In genomic region chr16:80852261-80852872, GRCh38 we compare ENCODE assay signal across 10 cellular contexts. TPM values are rescaled to one million over a fixed set of nuclear protein-coding genes. Genes with fewer than 3 reads are reported as not detected.
A peak's percentile ranks its signal among the peaks of the same experiment; 100 is the strongest.
DNase-seq lines count a peak whose midpoint lies in the region; ATAC-seq, FAIRE-seq and TF ChIP-seq lines count a peak whose summit lies in the region.
"Had no signal": no experiment of that assay in that cellular context is flagged by ENCODE, and none has a peak within 500 bp of the region (broad histone marks: within the 10 kb centered on the region; RNA-seq: fewer than 3 reads in every experiment).

No MANE protein-coding gene starts in this region.

- H3K14ac ChIP-seq in H1 (ENCODE audit: insufficient read length): no peak overlapping the region

- no peak overlapping the region for H4K8ac ChIP-seq in H1 (ENCODE audit: extremely low read depth, insufficient read depth, low read length)

- TF ChIP-seq RAD21 in H1 (IDR thresholded peaks at IDR 0.05 in 1 of 2, conservative IDR thresholded peaks at IDR 0.05 in 1 of 2; ENCODE audit: low read depth in 2 of 2, low read length in 2 of 2): peak; percentile 45 to 53

- H2BK12ac ChIP-seq in H1 (ENCODE audit: low read depth, low read length): no peak overlapping the region; the same call in 1 of the 2 replicates

- H3K4me1 ChIP-seq in H1 (replicated peaks in 1 of 4; ENCODE audit: control insufficient read depth in 3 of 4, insufficient read depth in 4 of 4, low read length in 3 of 4): no peaks in the 10 kb centered on the region
- H3K4me1 ChIP-seq in pancreas: no peaks in the 10 kb centered on the region
- H3K4me1 ChIP-seq: BLaER1 treated with 17β-estradiol and CSF1 and Interleukin-3, amounts not matched to agents 10 nM and 100 nM; SJSA1 had no signal

- no peak overlapping the region for H3K56ac ChIP-seq in H1 (replicated peaks; ENCODE audit: insufficient read length, low read depth, low read length)

- H3K27ac ChIP-seq in H1 (ENCODE audit: low read depth, low read length): no peak overlapping the region
- H3K27ac ChIP-seq in pancreas: no peak overlapping the region
- H3K27ac ChIP-seq: BLaER1 treated with 17β-estradiol and CSF1 and Interleukin-3, amounts not matched to agents 10 nM and 100 nM; SJSA1 had no signal

- H3K4me2 ChIP-seq in H1 (ENCODE audit: insufficient read depth in 1 of 2, low read depth in 2 of 2, low read length in 2 of 2): no peak overlapping the region
- H3K4me2 ChIP-seq: BLaER1 treated with 17β-estradiol and CSF1 and Interleukin-3, amounts not matched to agents 10 nM and 100 nM had no signal

- no peak overlapping the region for H2BK20ac ChIP-seq in H1 (ENCODE audit: low read length)

- H2AFZ ChIP-seq in H1 (ENCODE audit: low read length): no peak overlapping the region

- no peak overlapping the region for H2BK120ac ChIP-seq in H1 (replicated peaks; ENCODE audit: low read depth, low read length)

- FAIRE-seq in H1 (lab: Jason Lieb, UNC) (no peak), pancreas (lab: Jason Lieb, UNC) (no peak)

- H3K27me3 ChIP-seq in H1 (replicated peaks in 1 of 4; ENCODE audit: control insufficient read depth in 3 of 4, extremely low read depth in 1 of 4, insufficient read depth in 3 of 4, low read length in 3 of 4) (no peaks in the 10 kb centered on the region), pancreas (no peaks in the 10 kb centered on the region)
- H3K27me3 ChIP-seq: BLaER1 treated with 17β-estradiol and CSF1 and Interleukin-3, amounts not matched to agents 10 nM and 100 nM; SJSA1 had no signal

- H2BK5ac ChIP-seq in H1 (ENCODE audit: low read depth, low read length): no peak overlapping the region

- POLR2A ChIA-PET in H1 (lab: Charles Lee; ENCODE audit: partially characterized antibody): no interaction called here

- H3K4me3 ChIP-seq in H1 (ENCODE audit: extremely low read depth in 1 of 4, insufficient read depth in 2 of 4, low read depth in 3 of 4, low read length in 4 of 4) (no peak overlapping the region), pancreas (no peak overlapping the region)
- H3K4me3 ChIP-seq: BLaER1 treated with 17β-estradiol and CSF1 and Interleukin-3, amounts not matched to agents 10 nM and 100 nM; SJSA1 had no signal

- H4K91ac ChIP-seq in H1 (replicated peaks; ENCODE audit: insufficient read length, low read length): no peak overlapping the region

- DNase-seq in NCI-H146 (lab: John Stamatoyannopoulos, UW): peak; percentile 0
- DNase-seq in NCI-H146 treated with DMSO at 0.1 percent for 48 hours (lab: John Stamatoyannopoulos, UW; ENCODE audit: unreplicated experiment): no peak
- DNase-seq in MV-4-11 (lab: John Stamatoyannopoulos, UW): peak; percentile 19
- DNase-seq in H1 (ENCODE audit: low read depth in 1 of 2, low spot score in 2 of 2): peak; percentile 36 to 54
- DNase-seq in stimulated activated CD4-positive, alpha-beta T cell treated with anti-CD3 and anti-CD28 coated beads, Interleukin-15, amount 100 ng/mL, for 48 hours (ENCODE audit: low read depth in 2 of 2): peak; percentile 1 to 4
- no peak for DNase-seq in pancreas
- no peak for DNase-seq in NCI-H2029 (lab: John Stamatoyannopoulos, UW)

- no peak for TF ChIP-seq EP300 in H1 (IDR thresholded peaks at IDR 0.05; ENCODE audit: borderline replicate concordance in 1 of 2, low read depth in 2 of 2, low read length in 2 of 2)

- intact Hi-C loops in pancreas (cut with DNase I): no loop called here

- no peak overlapping the region for H3K18ac ChIP-seq in H1 (ENCODE audit: extremely low read depth, low read length)

- 91% methylated on average over 5 of the region's 5 CpGs; no CpG with 5 or more reads in 1 of the 2 experiments for WGBS in H1 (ENCODE audit: extremely low coverage in 1 of 2, insufficient coverage in 1 of 2, insufficient read length in 1 of 2, insufficient replicate concordance in 2 of 2, low coverage in 1 of 2, low lambda C conversion rate in 2 of 2, missing lambda C conversion rate in 1 of 2), 2 experiments
- WGBS in pancreas, 2 donors: 96 to 98% methylated on average over 5 of the region's 5 CpGs

- H3K9me3 ChIP-seq in H1 (ENCODE audit: insufficient read depth in 2 of 2, low read depth in 1 of 2, low read length in 1 of 2): peaks cover 0 to 5% of the 10 kb centered on the region in 2 experiments; a peak in 2 of 4 replicates
- no peaks in the 10 kb centered on the region for H3K9me3 ChIP-seq in pancreas
- H3K9me3 ChIP-seq: BLaER1 treated with 17β-estradiol and CSF1 and Interleukin-3, amounts not matched to agents 10 nM and 100 nM; SJSA1 had no signal

- H4K5ac ChIP-seq in H1 (ENCODE audit: insufficient read length, low read depth, low read length): no peak overlapping the region

- CTCF ChIA-PET in H1 (lab: Charles Lee; ENCODE audit: partially characterized antibody): interaction anchor here (0.7 to 1.8 kb wide), 7 partner anchors 9 to 325 kb away, joined by 3 to 7 read pairs (median 4); no protein-coding TSS in a partner anchor

- ATAC-seq in pancreas (no peak), GM21529 (IDR thresholded peaks at IDR 0.05; ENCODE audit: unreplicated experiment) (no peak)

- H3K79me1 ChIP-seq in H1 (ENCODE audit: low read depth, low read length): no peaks in the 10 kb centered on the region

- H3K23me2 ChIP-seq in H1 (ENCODE audit: low read depth, low read length): no peaks in the 10 kb centered on the region

- no peaks in the 10 kb centered on the region for H3K79me2 ChIP-seq in H1 (ENCODE audit: control insufficient read depth in 1 of 2, insufficient read depth in 2 of 2, low read length in 2 of 2)

- H3K36me3 ChIP-seq in H1 (ENCODE audit: control insufficient read depth in 2 of 4, insufficient read depth in 4 of 4, low read length in 3 of 4) (no peaks in the 10 kb centered on the region), pancreas (no peaks in the 10 kb centered on the region)
- H3K36me3 ChIP-seq: BLaER1 treated with 17β-estradiol and CSF1 and Interleukin-3, amounts not matched to agents 10 nM and 100 nM; SJSA1 had no signal

- no peaks in the 10 kb centered on the region for H4K20me1 ChIP-seq in H1 (replicated peaks in 1 of 2; ENCODE audit: control insufficient read depth in 1 of 2, insufficient read depth in 2 of 2, low read length in 2 of 2)
- H4K20me1 ChIP-seq: BLaER1 treated with 17β-estradiol and CSF1 and Interleukin-3, amounts not matched to agents 10 nM and 100 nM had no signal

- peak; percentile 17 to 50 (median 41) for TF ChIP-seq CTCF in H1 (IDR thresholded peaks at IDR 0.05; ENCODE audit: control extremely low read depth in 1 of 3, insufficient read depth in 1 of 3, low read depth in 1 of 3, low read length in 3 of 3)
- TF ChIP-seq CTCF in pancreas (IDR thresholded peaks at IDR 0.05): peak in 2 of 4 donors; percentile 9 to 20

- no peak overlapping the region for H2AK5ac ChIP-seq in H1 (ENCODE audit: low read depth, low read length)

- no peak overlapping the region for H3K9ac ChIP-seq in H1 (replicated peaks in 1 of 4; ENCODE audit: extremely low read depth in 1 of 4, low read depth in 3 of 4, low read length in 3 of 4)
- H3K9ac ChIP-seq: BLaER1 treated with 17β-estradiol and CSF1 and Interleukin-3, amounts not matched to agents 10 nM and 100 nM had no signal

- no peak overlapping the region for H3K23ac ChIP-seq in H1 (ENCODE audit: insufficient read length)

- no peak overlapping the region for H2BK15ac ChIP-seq in H1 (ENCODE audit: low read length)

- H3K4ac ChIP-seq in H1 (replicated peaks; ENCODE audit: insufficient read length, low read depth, low read length): no peak overlapping the region

- TF ChIP-seq POLR2A in H1 (IDR thresholded peaks at IDR 0.05; ENCODE audit: control extremely low read depth in 1 of 2, low read depth in 2 of 2, low read length in 2 of 2): no peak

TF ChIP-seq in H1, 55 proteins besides CTCF, POLR2A, EP300 and RAD21 (continues in another document):
- TF ChIP-seq SP2 (IDR thresholded peaks at IDR 0.05; ENCODE audit: low read length) (no peak), TCF12 (IDR thresholded peaks at IDR 0.05; ENCODE audit: low read depth, low read length) (no peak), HDAC2 (IDR thresholded peaks at IDR 0.05; ENCODE audit: borderline replicate concordance in 1 of 2, low read depth in 2 of 2, low read length in 2 of 2) (no peak), ATF3 (IDR thresholded peaks at IDR 0.05; ENCODE audit: insufficient read depth, low read depth, low read length) (no peak)
- TF ChIP-seq, protein P1, sequence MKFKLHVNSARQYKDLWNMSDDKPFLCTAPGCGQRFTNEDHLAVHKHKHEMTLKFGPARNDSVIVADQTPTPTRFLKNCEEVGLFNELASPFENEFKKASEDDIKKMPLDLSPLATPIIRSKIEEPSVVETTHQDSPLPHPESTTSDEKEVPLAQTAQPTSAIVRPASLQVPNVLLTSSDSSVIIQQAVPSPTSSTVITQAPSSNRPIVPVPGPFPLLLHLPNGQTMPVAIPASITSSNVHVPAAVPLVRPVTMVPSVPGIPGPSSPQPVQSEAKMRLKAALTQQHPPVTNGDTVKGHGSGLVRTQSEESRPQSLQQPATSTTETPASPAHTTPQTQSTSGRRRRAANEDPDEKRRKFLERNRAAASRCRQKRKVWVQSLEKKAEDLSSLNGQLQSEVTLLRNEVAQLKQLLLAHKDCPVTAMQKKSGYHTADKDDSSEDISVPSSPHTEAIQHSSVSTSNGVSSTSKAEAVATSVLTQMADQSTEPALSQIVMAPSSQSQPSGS (IDR thresholded peaks at IDR 0.05; ENCODE audit: low read length): no peak

RNA-seq across cellular contexts. Expression of gene CDYL2, which starts 48.0 kb away (rescaled TPM):
- 5.3 and 6.0 TPM in 2 replicates for total RNA-seq in H1 (2021; fragmentation: NEBNext Ultra II Directional; extraction: Animal tissue kit (Norgen Biotek cat#: 25700))
- polyA plus RNA-seq in H1 (2011; rRNA removed) (0.33 and 0.38 TPM in 2 replicates), pancreas (1 to 10 TPM in 1 of 2 donors, under 1 TPM in 1; 0.61 to 1.1 TPM)
- polyA plus RNA-seq in H1 (2011; cell fraction: cytosol; rRNA removed): 0.26 TPM
- polyA plus RNA-seq in H1 (2011; cell fraction: nucleus; rRNA removed): 0.44 TPM
- polyA plus RNA-seq in H1 (2012, experiment 1 of 2): 0.56 to 0.92 TPM (median 0.87 TPM) in 4 replicates
- 0.01 TPM for polyA plus RNA-seq in H1 (2012, experiment 2 of 2)
- polyA plus RNA-seq in H1 (2013, experiment 1 of 2): 1.1 TPM
- polyA plus RNA-seq in H1 (2013, experiment 2 of 2): 1.0 TPM
- polyA minus RNA-seq in H1 (2011; rRNA and poly(A)+ RNA removed): 3.2 and 3.3 TPM in 2 replicates
- 1.1 TPM for polyA minus RNA-seq in H1 (2011; cell fraction: cytosol; rRNA and poly(A)+ RNA removed)
- polyA minus RNA-seq in H1 (2011; cell fraction: nucleus; rRNA and poly(A)+ RNA removed): 3.1 TPM
- 1 to 10 TPM; 2.3 to 7.1 (median 4.6) TPM for total RNA-seq in pancreas

Comparison
In these comparisons a context has a peak if more than half of its experiments do, and no peak if none do; other contexts are left out.
1. DNase-seq: peak in NCI-H146 (single experiment), MV-4-11 (single experiment), H1 (2 of 2) and stimulated activated CD4-positive, alpha-beta T cell treated with anti-CD3 and anti-CD28 coated beads, Interleukin-15, amount 100 ng/mL, for 48 hours (2 of 2); none in NCI-H146 treated with DMSO at 0.1 percent for 48 hours (single experiment), pancreas (0 of 6) and NCI-H2029 (single experiment).